22 cellular contexts compared by ENCODE assay signal in genomic region chr19:34230833-34231232, GRCh38. TPM values are rescaled to one million over a fixed set of nuclear protein-coding genes. Genes with fewer than 3 reads are reported as not detected.
A peak's percentile ranks its signal among the peaks of the same experiment; 100 is the strongest.
DNase-seq lines count a peak whose midpoint lies in the region; FAIRE-seq and TF ChIP-seq lines count a peak whose summit lies in the region.
"Had no signal": no experiment of that assay in that cellular context is flagged by ENCODE, and none has a peak within 500 bp of the region (broad histone marks: within the 10 kb centered on the region; RNA-seq: fewer than 3 reads in every experiment).

No MANE protein-coding gene starts in this region.

- H3K4me3 Mint-ChIP-seq in astrocyte (ENCODE audit: unreplicated experiment) = no peak overlapping the region
- H3K4me3 Mint-ChIP-seq in activated CD4-positive, alpha-beta memory T cell treated with anti-CD3 and anti-CD28 coated beads for 36 hours = no peak overlapping the region
- H3K4me3 Mint-ChIP-seq: central memory CD8-positive, alpha-beta T cell had no signal

- peaks cover 10% of the 10 kb centered on the region for H3K36me3 Mint-ChIP-seq in astrocyte (ENCODE audit: low read depth, unreplicated experiment)
- peaks cover 31% of the 10 kb centered on the region for H3K36me3 Mint-ChIP-seq in activated CD4-positive, alpha-beta memory T cell treated with anti-CD3 and anti-CD28 coated beads for 36 hours

- H3K9me3 ChIP-seq in HEK293 (ENCODE audit: control insufficient read depth, insufficient read depth, low read depth, low read length) (no peaks in the 10 kb centered on the region; the same call in 1 of the 2 replicates), astrocyte (ENCODE audit: insufficient read depth, low read depth, low read length) (no peaks in the 10 kb centered on the region)
- H3K9me3 ChIP-seq: ovary, right atrium auricular region, spleen had no signal

- peak overlapping the region; percentile 8; the same call in 1 of the 2 replicates for H3K27ac ChIP-seq in HEK293 (ENCODE audit: extremely low read depth, low read depth, low read length)
- H3K27ac ChIP-seq in astrocyte (ENCODE audit: low read depth, low read length) = no peak overlapping the region
- H3K27ac ChIP-seq in layer of hippocampus (ENCODE audit: low read depth, low read length) = peak overlapping the region; percentile 3
- H3K27ac ChIP-seq: GM23248, ovary, right atrium auricular region, spleen had no signal

- H3K36me3 ChIP-seq in HEK293 (ENCODE audit: control insufficient read depth in 2 of 2, insufficient read depth in 1 of 2, low read length in 2 of 2) (peaks cover 60 to 71% of the 10 kb centered on the region in 2 experiments), astrocyte (ENCODE audit: insufficient read depth, low read length) (peaks cover 25% of the 10 kb centered on the region)
- H3K36me3 ChIP-seq: ovary had no signal

- H3K9me3 Mint-ChIP-seq in astrocyte (ENCODE audit: unreplicated experiment) = no peaks in the 10 kb centered on the region
- H3K9me3 Mint-ChIP-seq in activated CD4-positive, alpha-beta memory T cell treated with anti-CD3 and anti-CD28 coated beads for 36 hours = peaks cover 2% of the 10 kb centered on the region
- H3K9me3 Mint-ChIP-seq: activated naive CD4-positive, alpha-beta T cell treated with anti-CD3 and anti-CD28 coated beads, Interleukin-2, amount 50 U/mL, for 72 hours; central memory CD8-positive, alpha-beta T cell had no signal

- H3K4me3 ChIP-seq in HEK293 (ENCODE audit: low read depth, low read length) (no peak overlapping the region), astrocyte (ENCODE audit: insufficient read depth, low read depth, low read length) (no peak overlapping the region)
- H3K4me3 ChIP-seq: GM23248, ovary, right atrium auricular region, spleen had no signal

- CTCF ChIA-PET in HEK293 (lab: Yijun Ruan, JAX) = interaction anchor here (0.6 to 5.3 kb wide), 4 partner anchors 9 to 524 kb away, joined by 4 to 50 read pairs (median 6); no protein-coding TSS in a partner anchor
- CTCF ChIA-PET in activated CD4-positive, alpha-beta memory T cell treated with anti-CD3 and anti-CD28 coated beads for 36 hours (lab: Charles Lee) = no interaction called here

- TF ChIP-seq CTCF in HEK293 (tag by site-specific recombination; IDR thresholded peaks at IDR 0.05) (no peak), astrocyte (IDR thresholded peaks at IDR 0.05; ENCODE audit: insufficient read depth, low read depth, low read length) (no peak)

- no peaks in the 10 kb centered on the region for H3K27me3 ChIP-seq in astrocyte (ENCODE audit: insufficient read depth, low read length)
- H3K27me3 ChIP-seq in layer of hippocampus (ENCODE audit: control insufficient read depth, insufficient read depth, low read length) = no peaks in the 10 kb centered on the region
- H3K27me3 ChIP-seq: ovary, right atrium auricular region, spleen had no signal

- POLR2A ChIA-PET in HEK293 (lab: Yijun Ruan, JAX) = interaction anchor here (0.6 kb wide), 1 partner anchor 26 kb away, joined by 3 read pairs; no protein-coding TSS in a partner anchor
- POLR2A ChIA-PET in activated CD4-positive, alpha-beta memory T cell treated with anti-CD3 and anti-CD28 coated beads for 36 hours (lab: Charles Lee) = no interaction called here

- peak overlapping the region; percentile 26 for H3K27ac Mint-ChIP-seq in astrocyte (ENCODE audit: unreplicated experiment)
- no peak overlapping the region for H3K27ac Mint-ChIP-seq in activated CD4-positive, alpha-beta memory T cell treated with anti-CD3 and anti-CD28 coated beads for 36 hours

- intact Hi-C loops in activated CD4-positive, alpha-beta memory T cell treated with anti-CD3 and anti-CD28 coated beads for 36 hours (cut with micrococcal nuclease) = no loop called here

- peaks cover 28% of the 10 kb centered on the region for H4K20me1 ChIP-seq in astrocyte (ENCODE audit: insufficient read depth, low read length)

- H3K4me2 ChIP-seq in astrocyte (ENCODE audit: low read length) = no peak overlapping the region

- peaks cover 13% of the 10 kb centered on the region for H3K4me1 ChIP-seq in HEK293 (ENCODE audit: control insufficient read depth, insufficient read depth, low read length)
- peaks cover 23% of the 10 kb centered on the region for H3K4me1 ChIP-seq in astrocyte (ENCODE audit: insufficient read depth, low read length)

- H3K79me2 ChIP-seq in astrocyte (ENCODE audit: insufficient read depth, low read length) = peaks cover 7% of the 10 kb centered on the region

- H3K9ac ChIP-seq in astrocyte (ENCODE audit: low read length) = no peak overlapping the region
- H3K9ac ChIP-seq: GM23248 had no signal

- FAIRE-seq in astrocyte (lab: Jason Lieb, UNC) = no peak

- no peak overlapping the region for H2AFZ ChIP-seq in astrocyte (ENCODE audit: low read depth, low read length)
- H2AFZ ChIP-seq: GM23248 had no signal

- no peaks in the 10 kb centered on the region for H3K27me3 Mint-ChIP-seq in astrocyte (ENCODE audit: low read depth, unreplicated experiment)
- no peaks in the 10 kb centered on the region for H3K27me3 Mint-ChIP-seq in activated CD4-positive, alpha-beta memory T cell treated with anti-CD3 and anti-CD28 coated beads for 36 hours
- H3K27me3 Mint-ChIP-seq: central memory CD8-positive, alpha-beta T cell had no signal

- DNase-seq in astrocyte (ENCODE audit: low read depth) (no peak), superior temporal gyrus (ENCODE audit: extremely low spot score) (peak; percentile 59), T-helper 2 cell (no peak)
- DNase-seq in stimulated activated CD4-positive, alpha-beta T cell treated with anti-CD3 and anti-CD28 coated beads, Interleukin-4, amount 100 ng/mL, for 1 hour = no peak
- DNase-seq in activated CD4-positive, alpha-beta memory T cell treated with anti-CD3 and anti-CD28 coated beads for 36 hours = no peak
- DNase-seq: activated T-cell treated with anti-CD3 and anti-CD28 coated beads, Interleukin-2, amount 50 U/mL, for 48 hours; GDM1; GM23248; mesendoderm; NCI-H1436 treated with DMSO at 0.1 percent for 48 hours; ovary; PC-3; SHP77 treated with DMSO at 0.1 percent for 48 hours; spleen; stimulated activated CD4-positive, alpha-beta T cell treated with anti-CD3 and anti-CD28 coated beads, Interleukin-4, amount 100 ng/mL, for 24 hours; stimulated activated naive CD4-positive, alpha-beta T cell; SW 1271 had no signal

- H3K4me1 Mint-ChIP-seq in astrocyte (ENCODE audit: low read depth, unreplicated experiment) = peaks cover 19% of the 10 kb centered on the region
- H3K4me1 Mint-ChIP-seq in activated CD4-positive, alpha-beta memory T cell treated with anti-CD3 and anti-CD28 coated beads for 36 hours (ENCODE audit: low read depth) = peaks cover 42% of the 10 kb centered on the region

TF ChIP-seq in HEK293, 187 proteins besides CTCF, POLR2A, EP300 and RAD21:
- no peak for TF ChIP-seq MEIS1 (CRISPR knock-in tag; IDR thresholded peaks at IDR 0.05; ENCODE audit: borderline replicate concordance)
- no peak for TF ChIP-seq ZNF26 (tag by site-specific recombination; IDR thresholded peaks at IDR 0.05)
- no peak for TF ChIP-seq ZNF341 (tag by site-specific recombination; IDR thresholded peaks at IDR 0.05; ENCODE audit: low read depth)
- no peak for TF ChIP-seq BCL11A (tag by site-specific recombination; IDR thresholded peaks at IDR 0.05; ENCODE audit: low read depth)
- 0 out of 2 replicates have a peak, but pooled peaks have one; percentile 20 for TF ChIP-seq ZBTB48 (tag by site-specific recombination; IDR thresholded peaks at IDR 0.05)
- peak; percentile 67; the same call in 1 of the 2 replicates for TF ChIP-seq SCRT2 (tag by site-specific recombination; IDR thresholded peaks at IDR 0.05)
- TF ChIP-seq ZNF837 (tag by site-specific recombination; IDR thresholded peaks at IDR 0.05) = no peak
- TF ChIP-seq, protein P1, sequence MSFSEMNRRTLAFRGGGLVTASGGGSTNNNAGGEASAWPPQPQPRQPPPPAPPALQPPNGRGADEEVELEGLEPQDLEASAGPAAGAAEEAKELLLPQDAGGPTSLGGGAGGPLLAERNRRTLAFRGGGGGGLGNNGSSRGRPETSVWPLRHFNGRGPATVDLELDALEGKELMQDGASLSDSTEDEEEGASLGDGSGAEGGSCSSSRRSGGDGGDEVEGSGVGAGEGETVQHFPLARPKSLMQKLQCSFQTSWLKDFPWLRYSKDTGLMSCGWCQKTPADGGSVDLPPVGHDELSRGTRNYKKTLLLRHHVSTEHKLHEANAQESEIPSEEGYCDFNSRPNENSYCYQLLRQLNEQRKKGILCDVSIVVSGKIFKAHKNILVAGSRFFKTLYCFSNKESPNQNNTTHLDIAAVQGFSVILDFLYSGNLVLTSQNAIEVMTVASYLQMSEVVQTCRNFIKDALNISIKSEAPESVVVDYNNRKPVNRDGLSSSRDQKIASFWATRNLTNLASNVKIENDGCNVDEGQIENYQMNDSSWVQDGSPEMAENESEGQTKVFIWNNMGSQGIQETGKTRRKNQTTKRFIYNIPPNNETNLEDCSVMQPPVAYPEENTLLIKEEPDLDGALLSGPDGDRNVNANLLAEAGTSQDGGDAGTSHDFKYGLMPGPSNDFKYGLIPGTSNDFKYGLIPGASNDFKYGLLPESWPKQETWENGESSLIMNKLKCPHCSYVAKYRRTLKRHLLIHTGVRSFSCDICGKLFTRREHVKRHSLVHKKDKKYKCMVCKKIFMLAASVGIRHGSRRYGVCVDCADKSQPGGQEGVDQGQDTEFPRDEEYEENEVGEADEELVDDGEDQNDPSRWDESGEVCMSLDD (tag by site-specific recombination; IDR thresholded peaks at IDR 0.05) = no peak

RNA-seq across cellular contexts. Expression of gene GARRE1, which starts 23.5 kb away (rescaled TPM):
- 20.1 and 23.8 TPM in 2 replicates for total RNA-seq in astrocyte
- total RNA-seq in activated CD4-positive, alpha-beta memory T cell treated with anti-CD3 and anti-CD28 coated beads for 36 hours = 10 to 100 TPM; 11.7 to 11.9 TPM

RNA-seq across cellular contexts. Expression of gene LSM14A, which starts 58.5 kb away (rescaled TPM):
- total RNA-seq in astrocyte = 84.5 and 88.4 TPM in 2 replicates
- total RNA-seq in activated CD4-positive, alpha-beta memory T cell treated with anti-CD3 and anti-CD28 coated beads for 36 hours = 100 to 1,000 TPM in 1 of 2 experiments, 10 to 100 TPM in 1; 90.0 to 106 TPM
